In the genomic region with DNA sequence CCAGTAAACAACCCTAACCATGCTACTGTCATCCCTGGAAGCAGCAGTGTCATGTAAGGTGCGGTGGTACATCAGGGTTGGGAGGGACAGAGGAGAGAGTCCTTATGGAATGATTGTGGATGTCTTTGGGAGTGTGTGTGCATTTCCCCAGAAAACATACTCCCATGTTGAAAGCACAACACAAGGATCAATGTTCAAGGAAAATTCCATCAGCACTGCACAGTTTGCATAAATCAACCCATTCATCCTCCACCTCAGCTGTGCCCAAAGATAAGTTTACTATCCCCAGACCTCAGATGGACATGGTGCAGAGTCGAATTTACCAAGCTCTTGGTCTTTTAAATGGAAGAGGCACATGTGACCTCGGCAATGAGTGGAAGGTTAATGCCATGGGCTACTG, we compare ENCODE assay signal across 16 cellular contexts. TPM values are rescaled to one million over a fixed set of nuclear protein-coding genes. Genes with fewer than 3 reads are reported as not detected.
DNase-seq lines count a peak whose midpoint lies in the region; ATAC-seq and TF ChIP-seq lines count a peak whose summit lies in the region.
"Had no signal": no experiment of that assay in that cellular context is flagged by ENCODE, and none has a peak within 500 bp of the region (broad histone marks: within the 10 kb centered on the region; RNA-seq: fewer than 3 reads in every experiment).

No MANE protein-coding gene starts in this region.

- no peak for TF ChIP-seq POLR2A in upper lobe of left lung (IDR thresholded peaks at IDR 0.05)

- no peak overlapping the region for H3K27ac ChIP-seq in CD4-positive, CD25-positive, alpha-beta regulatory T cell (ENCODE audit: insufficient read depth, low read length, poor library complexity, severe bottlenecking)
- no peak overlapping the region for H3K27ac ChIP-seq in CD4-positive, alpha-beta T cell (ENCODE audit: low read depth, low read length)
- H3K27ac ChIP-seq in mesenchymal stem cell (ENCODE audit: low read length, poor library complexity, severe bottlenecking), result no peak overlapping the region
- H3K27ac ChIP-seq in upper lobe of left lung, result no peak overlapping the region
- H3K27ac ChIP-seq: A549, C4-2B had no signal

- H2BK120ac ChIP-seq in mesenchymal stem cell (ENCODE audit: low read depth, low read length), result no peak overlapping the region

- peaks cover 12% of the 10 kb centered on the region for H3K4me1 ChIP-seq in CD4-positive, CD25-positive, alpha-beta regulatory T cell (ENCODE audit: control insufficient read depth, insufficient read depth, low read length, poor library complexity, severe bottlenecking)
- H3K4me1 ChIP-seq in mesenchymal stem cell (ENCODE audit: control insufficient read depth, insufficient read depth, low read depth, low read length), result no peaks in the 10 kb centered on the region
- no peaks in the 10 kb centered on the region for H3K4me1 ChIP-seq in mucosa of descending colon (ENCODE audit: low read depth)
- H3K4me1 ChIP-seq in upper lobe of left lung, result no peaks in the 10 kb centered on the region
- H3K4me1 ChIP-seq: A549, BE2C had no signal

- TF ChIP-seq EP300 in upper lobe of left lung (IDR thresholded peaks at IDR 0.05), result no peak

- TF ChIP-seq CTCF in CD4-positive, alpha-beta T cell (IDR thresholded peaks at IDR 0.05), result no peak
- TF ChIP-seq CTCF in activated CD8-positive, alpha-beta T cell treated with anti-CD3 and anti-CD28 coated beads for 36 hours (IDR thresholded peaks at IDR 0.05), result no peak
- TF ChIP-seq CTCF in mucosa of descending colon (IDR thresholded peaks at IDR 0.05) (no peak), upper lobe of left lung (IDR thresholded peaks at IDR 0.05) (no peak)

- ATAC-seq in CD4-positive, CD25-positive, alpha-beta regulatory T cell (ENCODE audit: low read depth in 2 of 2), result no peak
- ATAC-seq in CD4-positive, alpha-beta T cell (ENCODE audit: poor library complexity), result no peak
- ATAC-seq in T-cell (replicated peaks in 1 of 4) (no peak), mucosa of descending colon (no peak), upper lobe of left lung (ENCODE audit: low FRiP score in 2 of 2) (no peak)
- ATAC-seq in activated CD8-positive, alpha-beta T cell treated with anti-CD3 and anti-CD28 coated beads for 36 hours, result no peak
- ATAC-seq: A549 had no signal

- no peaks in the 10 kb centered on the region for H3K9me3 Mint-ChIP-seq in CD4-positive, CD25-positive, alpha-beta regulatory T cell
- no peaks in the 10 kb centered on the region for H3K9me3 Mint-ChIP-seq in CD4-positive, alpha-beta T cell
- no peaks in the 10 kb centered on the region for H3K9me3 Mint-ChIP-seq in T-cell
- no peaks in the 10 kb centered on the region for H3K9me3 Mint-ChIP-seq in activated CD8-positive, alpha-beta T cell treated with anti-CD3 and anti-CD28 coated beads for 36 hours

- no peak overlapping the region for H3K18ac ChIP-seq in mesenchymal stem cell (ENCODE audit: low read depth in 1 of 2, low read length in 2 of 2)

- H3K9ac ChIP-seq in mesenchymal stem cell (ENCODE audit: low read length), result no peak overlapping the region

- no peak overlapping the region for H4K8ac ChIP-seq in mesenchymal stem cell (ENCODE audit: low read length)

- H2BK12ac ChIP-seq in mesenchymal stem cell (ENCODE audit: low read length in 2 of 2), result no peak overlapping the region

- H3K23ac ChIP-seq in mesenchymal stem cell (ENCODE audit: low read length in 2 of 2), result no peak overlapping the region

- no peak overlapping the region for H4K91ac ChIP-seq in mesenchymal stem cell (ENCODE audit: low read length)

- no peak overlapping the region for H2AK5ac ChIP-seq in mesenchymal stem cell (ENCODE audit: low read length, severe bottlenecking)

- CTCF ChIA-PET in CD4-positive, alpha-beta T cell (lab: Charles Lee), result interaction anchor here (1.2 kb wide), 1 partner anchor 35 kb away, joined by 4 read pairs; no protein-coding TSS in a partner anchor
- CTCF ChIA-PET in T-cell (lab: Charles Lee), result no interaction called here
- CTCF ChIA-PET in activated CD8-positive, alpha-beta T cell treated with anti-CD3 and anti-CD28 coated beads for 36 hours (lab: Charles Lee), result interaction anchor here (1.1 to 3.2 kb wide), 2 partner anchors 16 to 35 kb away, joined by 3 to 17 read pairs; no protein-coding TSS in a partner anchor

- H3K36me3 ChIP-seq in CD4-positive, CD25-positive, alpha-beta regulatory T cell (ENCODE audit: control insufficient read depth, insufficient read depth, low read length), result no peaks in the 10 kb centered on the region
- H3K36me3 ChIP-seq in mesenchymal stem cell (ENCODE audit: control insufficient read depth in 1 of 2, insufficient read depth in 2 of 2, low read depth in 1 of 2, low read length in 2 of 2) (no peaks in the 10 kb centered on the region), mucosa of descending colon (ENCODE audit: low read depth) (no peaks in the 10 kb centered on the region), upper lobe of left lung (no peaks in the 10 kb centered on the region)
- H3K36me3 ChIP-seq: BE2C had no signal

- no peak overlapping the region for H3K14ac ChIP-seq in mesenchymal stem cell (ENCODE audit: low read length in 2 of 2)

- H3K27me3 Mint-ChIP-seq in CD4-positive, CD25-positive, alpha-beta regulatory T cell, result peaks cover 1% of the 10 kb centered on the region
- H3K27me3 Mint-ChIP-seq in CD4-positive, alpha-beta T cell, result no peaks in the 10 kb centered on the region
- peaks cover 0 to 10% of the 10 kb centered on the region in 2 donors for H3K27me3 Mint-ChIP-seq in T-cell
- no peaks in the 10 kb centered on the region for H3K27me3 Mint-ChIP-seq in activated CD8-positive, alpha-beta T cell treated with anti-CD3 and anti-CD28 coated beads for 36 hours

- H3K27me3 ChIP-seq in CD4-positive, CD25-positive, alpha-beta regulatory T cell (ENCODE audit: control insufficient read depth, insufficient read depth, low read length), result peaks cover 3% of the 10 kb centered on the region
- H3K27me3 ChIP-seq in CD4-positive, alpha-beta T cell (ENCODE audit: control insufficient read depth, insufficient read depth, low read length), result no peaks in the 10 kb centered on the region
- H3K27me3 ChIP-seq in mesenchymal stem cell (ENCODE audit: control insufficient read depth in 1 of 2, insufficient read depth in 1 of 2, low read length in 2 of 2), result peaks cover 9 to 55% of the 10 kb centered on the region in 2 experiments
- no peaks in the 10 kb centered on the region for H3K27me3 ChIP-seq in upper lobe of left lung

- H3K4me3 Mint-ChIP-seq in CD4-positive, CD25-positive, alpha-beta regulatory T cell, result no peak overlapping the region
- H3K4me3 Mint-ChIP-seq in CD4-positive, alpha-beta T cell, result peak overlapping the region; percentile 67
- H3K4me3 Mint-ChIP-seq in T-cell, result peak overlapping the region in 1 of 3 donors; percentile 50
- no peak overlapping the region for H3K4me3 Mint-ChIP-seq in activated CD8-positive, alpha-beta T cell treated with anti-CD3 and anti-CD28 coated beads for 36 hours
- H3K4me3 Mint-ChIP-seq: HFFc6 had no signal

- H3K27ac Mint-ChIP-seq in CD4-positive, CD25-positive, alpha-beta regulatory T cell, result peak overlapping the region in 2 of 3 donors; percentile 20 to 59
- H3K27ac Mint-ChIP-seq in CD4-positive, alpha-beta T cell, result peak overlapping the region; percentile 71
- peak overlapping the region; percentile 78 to 91 for H3K27ac Mint-ChIP-seq in T-cell
- no peak overlapping the region for H3K27ac Mint-ChIP-seq in activated CD8-positive, alpha-beta T cell treated with anti-CD3 and anti-CD28 coated beads for 36 hours
- H3K27ac Mint-ChIP-seq: HFFc6 had no signal

- no peaks in the 10 kb centered on the region for H3K36me3 Mint-ChIP-seq in CD4-positive, CD25-positive, alpha-beta regulatory T cell
- no peaks in the 10 kb centered on the region for H3K36me3 Mint-ChIP-seq in CD4-positive, alpha-beta T cell (ENCODE audit: low read depth)
- H3K36me3 Mint-ChIP-seq in T-cell, result no peaks in the 10 kb centered on the region
- no peaks in the 10 kb centered on the region for H3K36me3 Mint-ChIP-seq in activated CD8-positive, alpha-beta T cell treated with anti-CD3 and anti-CD28 coated beads for 36 hours (ENCODE audit: low read depth)

- H3K4ac ChIP-seq in mesenchymal stem cell (ENCODE audit: low read depth in 1 of 2, low read length in 2 of 2), result no peak overlapping the region

- POLR2A ChIA-PET in CD4-positive, alpha-beta T cell (lab: Charles Lee), result interaction anchor here (3.1 kb wide), 1 partner anchor 35 kb away, joined by 15 read pairs; no protein-coding TSS in a partner anchor
- POLR2A ChIA-PET in T-cell (lab: Charles Lee), result no interaction called here
- POLR2A ChIA-PET in activated CD8-positive, alpha-beta T cell treated with anti-CD3 and anti-CD28 coated beads for 36 hours (lab: Charles Lee), result no interaction called here

- DNase-seq in CD4-positive, CD25-positive, alpha-beta regulatory T cell, result no peak
- no peak for DNase-seq in CD4-positive, alpha-beta T cell
- DNase-seq in T-cell (no peak), mesenchymal stem cell (no peak), mucosa of descending colon (no peak), upper lobe of left lung (no peak)
- no peak for DNase-seq in activated CD8-positive, alpha-beta T cell treated with anti-CD3 and anti-CD28 coated beads for 36 hours
- no peak for DNase-seq in stimulated activated naive CD4-positive, alpha-beta T cell (lab: John Stamatoyannopoulos, UW)
- DNase-seq: BE2C, EL, HCEC 1CT, HFFc6 had no signal

- peak overlapping the region; percentile 11 for H2AFZ ChIP-seq in mesenchymal stem cell (ENCODE audit: low read depth, low read length)

- H3K9me3 ChIP-seq in CD4-positive, CD25-positive, alpha-beta regulatory T cell (ENCODE audit: control insufficient read depth in 2 of 2, low read length in 2 of 2), result no peaks in the 10 kb centered on the region
- H3K9me3 ChIP-seq in CD4-positive, alpha-beta T cell (ENCODE audit: control insufficient read depth, low read length), result no peaks in the 10 kb centered on the region
- no peaks in the 10 kb centered on the region for H3K9me3 ChIP-seq in mesenchymal stem cell (ENCODE audit: control insufficient read depth, low read length)
- no peaks in the 10 kb centered on the region for H3K9me3 ChIP-seq in mucosa of descending colon
- no peaks in the 10 kb centered on the region for H3K9me3 ChIP-seq in upper lobe of left lung
- H3K9me3 ChIP-seq: A549, BE2C had no signal

- no peak overlapping the region for H3K4me2 ChIP-seq in mesenchymal stem cell (ENCODE audit: low read length, poor library complexity, severe bottlenecking)
- H3K4me2 ChIP-seq: A549 had no signal

- H3K79me1 ChIP-seq in mesenchymal stem cell (replicated peaks; ENCODE audit: low read length, poor library complexity, severe bottlenecking), result no peaks in the 10 kb centered on the region

- peaks cover 5 to 33% (median 8%) of the 10 kb centered on the region in 4 donors for H3K4me1 Mint-ChIP-seq in CD4-positive, CD25-positive, alpha-beta regulatory T cell
- H3K4me1 Mint-ChIP-seq in CD4-positive, alpha-beta T cell (ENCODE audit: low read depth), result peaks cover 43% of the 10 kb centered on the region
- H3K4me1 Mint-ChIP-seq in T-cell, result peaks cover 41 to 47% (median 46%) of the 10 kb centered on the region in 3 donors
- peaks cover 41% of the 10 kb centered on the region for H3K4me1 Mint-ChIP-seq in activated CD8-positive, alpha-beta T cell treated with anti-CD3 and anti-CD28 coated beads for 36 hours (ENCODE audit: low read depth)

- intact Hi-C loops in CD4-positive, alpha-beta T cell (cut with DNase I, micrococcal nuclease), result loop anchor here in 1 of 2 experiments (2.0 kb wide), 1 partner anchor 35 kb away; no protein-coding TSS in a partner anchor
- intact Hi-C loops in activated CD8-positive, alpha-beta T cell treated with anti-CD3 and anti-CD28 coated beads for 36 hours (cut with micrococcal nuclease), result loop anchor here (5.0 kb wide), 1 partner anchor 34 kb away; no protein-coding TSS in a partner anchor
- intact Hi-C loops in mucosa of descending colon (cut with DNase I, micrococcal nuclease), result no loop called here

- no peak overlapping the region for H2BK15ac ChIP-seq in mesenchymal stem cell (ENCODE audit: low read depth, poor library complexity, severe bottlenecking)

- 58% methylated on average over 2 of the region's 3 CpGs for WGBS in mesenchymal stem cell
- WGBS in upper lobe of left lung, 2 donors, result 74 to 87% methylated on average over 3 of the region's 3 CpGs

- no peak overlapping the region for H3K4me3 ChIP-seq in CD4-positive, CD25-positive, alpha-beta regulatory T cell (ENCODE audit: low read depth, low read length)
- H3K4me3 ChIP-seq in mesenchymal stem cell (ENCODE audit: insufficient read depth in 1 of 2, low read depth in 1 of 2, low read length in 2 of 2) (no peak overlapping the region), mucosa of descending colon (no peak overlapping the region), upper lobe of left lung (no peak overlapping the region)
- H3K4me3 ChIP-seq: A549 had no signal

- H2BK5ac ChIP-seq in mesenchymal stem cell (ENCODE audit: low read depth, low read length, poor library complexity, severe bottlenecking), result no peak overlapping the region

RNA-seq across cellular contexts. Expression of a gene that starts 34.1 kb away (rescaled TPM):
- total RNA-seq in CD4-positive, CD25-positive, alpha-beta regulatory T cell, result 2.4 TPM
- 1 to 10 TPM; 1.2 to 4.0 (median 2.3) TPM for polyA plus RNA-seq in CD4-positive, CD25-positive, alpha-beta regulatory T cell
- total RNA-seq in CD4-positive, alpha-beta T cell, result 1 to 10 TPM; 2.3 to 2.5 TPM
- total RNA-seq in T-cell (10 to 100 TPM in 1 of 5 donors, 1 to 10 TPM in 4; 5.0 to 11.6 (median 8.6) TPM), mucosa of descending colon (1 to 10 TPM; 2.8 to 9.7 (median 6.0) TPM), upper lobe of left lung (10 to 100 TPM; 11.7 to 34.0 (median 21.2) TPM)
- polyA plus RNA-seq in mesenchymal stem cell (2013, experiment 1 of 2), result not detected
- 0.01 TPM for polyA plus RNA-seq in mesenchymal stem cell (2013, experiment 2 of 2)
- total RNA-seq in activated CD8-positive, alpha-beta T cell treated with anti-CD3 and anti-CD28 coated beads for 36 hours, result 1 to 10 TPM; 3.3 to 4.4 TPM
- total RNA-seq: H4, HFFc6 had no signal
- polyA plus RNA-seq: AG04450 had no signal

RNA-seq across cellular contexts. Expression of a gene that starts 56.3 kb away (rescaled TPM):
- not detected for total RNA-seq in CD4-positive, CD25-positive, alpha-beta regulatory T cell
- polyA plus RNA-seq in CD4-positive, CD25-positive, alpha-beta regulatory T cell, result not detected
- not detected for total RNA-seq in CD4-positive, alpha-beta T cell
- total RNA-seq in T-cell (not detected), mucosa of descending colon (not detected), upper lobe of left lung (not detected)
- not detected for polyA plus RNA-seq in mesenchymal stem cell (2013, experiment 1 of 2)
- polyA plus RNA-seq in mesenchymal stem cell (2013, experiment 2 of 2), result not detected
- not detected for total RNA-seq in activated CD8-positive, alpha-beta T cell treated with anti-CD3 and anti-CD28 coated beads for 36 hours
- total RNA-seq: H4, HFFc6 had no signal
- polyA plus RNA-seq: A549, AG04450 had no signal

Comparison
In these comparisons a context has a peak if more than half of its experiments do, and no peak if none do; other contexts are left out.
1. CTCF ChIA-PET loops: an anchor here in CD4-positive, alpha-beta T cell (1.2 kb wide) and activated CD8-positive, alpha-beta T cell treated with anti-CD3 and anti-CD28 coated beads for 36 hours (1.1 to 3.2 kb wide); none called in T-cell.